ENCODE assay signal across 24 cellular contexts in the genomic region with DNA sequence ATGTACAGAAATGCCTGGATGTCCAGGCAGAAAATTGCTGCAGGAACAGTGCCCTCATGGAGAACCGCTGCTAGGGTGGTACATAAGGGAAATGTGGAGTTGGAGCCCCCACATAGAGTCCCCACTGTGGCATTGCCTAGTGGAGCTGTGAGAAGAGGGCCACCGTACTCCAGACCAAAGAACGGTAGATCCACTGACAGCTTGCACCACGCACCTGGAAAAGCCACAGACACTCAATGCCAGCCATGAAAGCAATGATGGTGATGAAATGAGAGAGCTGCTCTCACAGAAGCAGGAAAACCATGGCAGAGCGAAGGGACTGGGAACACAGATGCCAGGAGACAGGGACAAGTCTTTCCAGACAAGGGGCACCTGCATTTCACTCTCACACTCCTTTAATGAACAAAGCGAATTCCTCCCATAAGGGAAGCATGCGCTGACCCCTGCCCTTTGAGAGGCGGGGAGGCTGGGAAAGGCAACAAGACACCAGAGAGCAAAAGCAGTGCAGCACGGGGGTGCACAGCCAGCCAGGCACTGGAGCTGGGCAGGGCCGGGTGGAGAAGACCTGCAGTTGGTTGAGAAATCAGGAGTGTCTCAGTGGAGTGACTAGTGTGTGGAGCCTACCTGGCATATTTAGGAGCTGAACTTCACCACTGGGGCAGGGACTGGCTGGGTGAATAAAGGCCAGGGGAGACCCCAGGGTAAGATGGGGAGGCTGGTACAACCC.
DNase-seq lines count a peak whose midpoint lies in the region; ATAC-seq and TF ChIP-seq lines count a peak whose summit lies in the region.
"Had no signal": no experiment of that assay in that cellular context is flagged by ENCODE, and none has a peak within 500 bp of the region (broad histone marks: within the 10 kb centered on the region; RNA-seq: fewer than 3 reads in every experiment).

No MANE protein-coding gene starts in this region.

- H3K18ac ChIP-seq in neuronal stem cell (ENCODE audit: low read length): peak overlapping the region; percentile 80

- no peak overlapping the region for H2BK12ac ChIP-seq in neuronal stem cell (ENCODE audit: low read length)

- no peak overlapping the region for H3K4ac ChIP-seq in neuronal stem cell (ENCODE audit: low read length)

- H4K8ac ChIP-seq in neuronal stem cell (ENCODE audit: low read depth, low read length): no peak overlapping the region

- H3K4me1 ChIP-seq in endodermal cell (ENCODE audit: control insufficient read depth, insufficient read depth, low read length) (no peaks in the 10 kb centered on the region), neuronal stem cell (ENCODE audit: control insufficient read depth in 2 of 2, insufficient read depth in 1 of 2, low read depth in 1 of 2, low read length in 2 of 2) (peaks cover 0 to 5% of the 10 kb centered on the region in 2 donors), gastroesophageal sphincter (no peaks in the 10 kb centered on the region)
- H3K4me1 ChIP-seq: BLaER1 had no signal

- no peak overlapping the region for H2BK15ac ChIP-seq in neuronal stem cell (ENCODE audit: low read length)

- H3K4me2 ChIP-seq in neuronal stem cell (ENCODE audit: insufficient read depth, low read length, poor library complexity, severe bottlenecking): no peak overlapping the region
- H3K4me2 ChIP-seq: BLaER1 had no signal

- H4K91ac ChIP-seq in neuronal stem cell (ENCODE audit: low read depth, low read length, poor library complexity): no peak overlapping the region

- H3K27me3 ChIP-seq in endodermal cell (ENCODE audit: control insufficient read depth, insufficient read depth, low read length, poor library complexity, severe bottlenecking) (no peaks in the 10 kb centered on the region), neuronal stem cell (ENCODE audit: control insufficient read depth in 3 of 3, insufficient read depth in 3 of 3, low read depth in 1 of 3, low read length in 3 of 3) (no peaks in the 10 kb centered on the region), gastroesophageal sphincter (peaks cover 56% of the 10 kb centered on the region)
- H3K27me3 ChIP-seq: BLaER1 had no signal

- H3K9me3 ChIP-seq in endodermal cell (ENCODE audit: control insufficient read depth, low read length) (peaks cover 10% of the 10 kb centered on the region), neuronal stem cell (replicated peaks in 1 of 2; ENCODE audit: control insufficient read depth in 2 of 2, insufficient read depth in 1 of 2, low read depth in 1 of 2, low read length in 2 of 2) (peaks cover 0 to 3% of the 10 kb centered on the region in 2 donors), gastroesophageal sphincter (peaks cover 0 to 28% (median 1%) of the 10 kb centered on the region in 3 donors)

- peaks cover 16% of the 10 kb centered on the region for H3K9me3 Mint-ChIP-seq in endodermal cell
- H3K9me3 Mint-ChIP-seq: CD4-positive, alpha-beta T cell had no signal

- peak overlapping the region; percentile 44 for H2BK120ac ChIP-seq in neuronal stem cell (ENCODE audit: low read depth, low read length)

- H3K27ac ChIP-seq in endodermal cell (ENCODE audit: low read depth, low read length) (no peak overlapping the region), neuronal stem cell (replicated peaks; ENCODE audit: low read length) (no peak overlapping the region), gastroesophageal sphincter (no peak overlapping the region)
- H3K27ac ChIP-seq: BLaER1, GM23248 had no signal

- H3K4me3 Mint-ChIP-seq in endodermal cell: no peak overlapping the region
- H3K4me3 Mint-ChIP-seq: CD4-positive, alpha-beta T cell had no signal

- H3K4me3 ChIP-seq in endodermal cell (ENCODE audit: low read length): no peak overlapping the region
- H3K4me3 ChIP-seq in neuronal stem cell (ENCODE audit: low read length in 2 of 2): no peak overlapping the region
- no peak overlapping the region for H3K4me3 ChIP-seq in gastroesophageal sphincter
- H3K4me3 ChIP-seq: BLaER1, GM12878, GM23248, K562 had no signal

- 90 to 100% methylated on average over 7 to 10 of the region's 10 CpGs for WGBS in endodermal cell (ENCODE audit: insufficient coverage in 1 of 2, insufficient read length in 1 of 2), 2 experiments
- WGBS in neuronal stem cell (ENCODE audit: extremely low coverage in 2 of 2, insufficient read length in 2 of 2, insufficient replicate concordance in 1 of 2), 2 donors: no CpG with 5 or more reads among the region's 10 CpGs
- WGBS in gastroesophageal sphincter (ENCODE audit: low coverage in 1 of 2), 2 donors: 70 to 72% methylated on average over 5 to 6 of the region's 10 CpGs

- ATAC-seq in HG03108 (IDR thresholded peaks at IDR 0.05; ENCODE audit: unreplicated experiment): no peak
- no peak for ATAC-seq in gastroesophageal sphincter
- ATAC-seq: GM12878, K562 had no signal

- peaks cover 7% of the 10 kb centered on the region for H3K36me3 Mint-ChIP-seq in endodermal cell (ENCODE audit: low read depth)

- no peak for TF ChIP-seq CTCF in endodermal cell (conservative IDR thresholded peaks at IDR 0.05)
- no peak for TF ChIP-seq CTCF in gastroesophageal sphincter (IDR thresholded peaks at IDR 0.05)

- no peak overlapping the region for H2AFZ ChIP-seq in neuronal stem cell (ENCODE audit: low read length)
- H2AFZ ChIP-seq: GM23248 had no signal

- peak overlapping the region; percentile 42 for H2AK5ac ChIP-seq in neuronal stem cell (ENCODE audit: low read depth, low read length)

- H3K4me1 Mint-ChIP-seq in endodermal cell: no peaks in the 10 kb centered on the region

- no peak overlapping the region for H3K14ac ChIP-seq in neuronal stem cell (ENCODE audit: low read length)

- TF ChIP-seq POLR2A in gastroesophageal sphincter (IDR thresholded peaks at IDR 0.05): no peak

- H3K27ac Mint-ChIP-seq in endodermal cell: no peak overlapping the region
- H3K27ac Mint-ChIP-seq: CD4-positive, alpha-beta T cell had no signal

- H3K36me3 ChIP-seq in endodermal cell (ENCODE audit: control insufficient read depth, insufficient read depth, low read length) (no peaks in the 10 kb centered on the region), neuronal stem cell (replicated peaks in 1 of 2; ENCODE audit: control insufficient read depth in 2 of 2, insufficient read depth in 2 of 2, low read length in 2 of 2) (no peaks in the 10 kb centered on the region), gastroesophageal sphincter (no peaks in the 10 kb centered on the region)
- H3K36me3 ChIP-seq: BLaER1 had no signal

- no peaks in the 10 kb centered on the region for H3K79me1 ChIP-seq in neuronal stem cell (ENCODE audit: low read depth, low read length)

- H2BK5ac ChIP-seq in neuronal stem cell (ENCODE audit: low read length): no peak overlapping the region

- H3K23ac ChIP-seq in neuronal stem cell (ENCODE audit: low read depth, low read length, poor library complexity): no peak overlapping the region

- H3K9ac ChIP-seq in endodermal cell (ENCODE audit: extremely low read depth, low read length, poor library complexity, severe bottlenecking) (no peak overlapping the region), neuronal stem cell (ENCODE audit: low read depth, low read length, poor library complexity) (no peak overlapping the region)
- H3K9ac ChIP-seq: BLaER1, GM23248 had no signal

- H3K27me3 Mint-ChIP-seq in endodermal cell (ENCODE audit: insufficient read depth): peaks cover 3% of the 10 kb centered on the region

- DNase-seq in activated CD8-positive, alpha-beta memory T cell treated with anti-CD3 and anti-CD28 coated beads, Interleukin-2, amount 50 U/mL, for 48 hours: peak; percentile 18
- no peak for DNase-seq in activated CD8-positive, alpha-beta memory T cell treated with anti-CD3 and anti-CD28 coated beads, Interleukin-2, amount 50 U/mL, for 4 hours
- DNase-seq in endodermal cell (peak; percentile 13), neuronal stem cell (ENCODE audit: low spot score) (no peak), UCSD-AML1 (lab: John Stamatoyannopoulos, UW; ENCODE audit: unreplicated experiment) (no peak)
- DNase-seq: 8988T; CD4-positive, alpha-beta T cell; GM23248; H7; Kasumi-1; MV-4-11; NCI-H1105 treated with DMSO at 0.1 percent for 48 hours; NCI-H146; NCI-H1930; NCI-H2107; NCI-H446; NCI-H524 treated with DMSO at 0.1 percent for 48 hours; NCI-H774; SIG-M5 had no signal

- TF ChIP-seq EP300 in gastroesophageal sphincter (IDR thresholded peaks at IDR 0.05): no peak

Comparison
In these comparisons a context has a peak if more than half of its experiments do, and no peak if none do; other contexts are left out.
1. DNase-seq: peak in activated CD8-positive, alpha-beta memory T cell treated with anti-CD3 and anti-CD28 coated beads, Interleukin-2, amount 50 U/mL, for 48 hours (single experiment) and endodermal cell (single experiment); none in activated CD8-positive, alpha-beta memory T cell treated with anti-CD3 and anti-CD28 coated beads, Interleukin-2, amount 50 U/mL, for 4 hours (single experiment), neuronal stem cell (single experiment) and UCSD-AML1 (single experiment).